ENCODE assay signal across 16 cellular contexts in the genomic region with DNA sequence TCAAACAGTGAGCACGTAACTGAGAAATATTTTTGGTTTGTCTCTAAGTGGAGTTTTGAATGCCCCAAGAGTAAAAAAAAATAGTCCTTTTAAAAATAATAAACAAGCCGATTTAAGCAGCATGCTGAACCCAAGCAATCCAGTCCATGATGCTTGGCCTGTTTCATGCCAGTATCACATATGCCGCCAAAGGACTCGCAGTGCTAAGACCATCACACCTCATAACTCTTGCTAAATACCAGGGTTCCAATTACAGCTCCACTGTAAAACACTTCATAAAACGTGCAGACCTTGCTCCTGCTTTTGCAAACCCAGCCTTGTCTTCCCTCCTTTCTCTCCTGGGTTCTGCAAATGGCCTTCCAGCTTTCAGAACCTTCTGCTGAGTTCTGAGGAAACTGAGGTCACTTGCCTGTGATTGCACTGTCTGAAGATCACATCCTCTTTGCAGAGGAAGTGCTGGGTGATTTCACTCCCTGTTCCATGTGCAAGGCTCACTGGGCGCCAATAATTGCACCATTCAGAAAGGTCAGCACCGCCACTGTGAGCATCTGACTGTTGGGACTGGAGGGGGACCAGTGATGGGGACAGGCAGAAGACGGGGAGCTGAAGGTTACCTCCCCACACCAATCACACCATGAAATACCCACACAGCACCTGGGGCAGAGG.
A peak's percentile ranks its signal among the peaks of the same experiment; 100 is the strongest.
DNase-seq lines count a peak whose midpoint lies in the region; ATAC-seq and TF ChIP-seq lines count a peak whose summit lies in the region.
"Had no signal": no experiment of that assay in that cellular context is flagged by ENCODE, and none has a peak within 500 bp of the region (broad histone marks: within the 10 kb centered on the region; RNA-seq: fewer than 3 reads in every experiment).

No MANE protein-coding gene starts in this region.

- TF ChIP-seq POLR2A in breast epithelium (IDR thresholded peaks at IDR 0.05): no peak

- intact Hi-C loops in mammary epithelial cell (cut with micrococcal nuclease): no loop called here
- intact Hi-C loops in breast epithelium (cut with DNase I; ENCODE audit: low total_unique reads): no loop called here

- no peaks in the 10 kb centered on the region for H3K36me3 Mint-ChIP-seq in stimulated activated memory B cell treated with anti-CD40 and anti-IgM and Interleukin-4, amounts not matched to agents 10 μg/mL and 1 μg/mL and 100 μg/mL, for 72 hours
- H3K36me3 Mint-ChIP-seq: activated naive CD8-positive, alpha-beta T cell had no signal

- no peaks in the 10 kb centered on the region for H3K27me3 ChIP-seq in mammary epithelial cell (ENCODE audit: insufficient read depth, low read length)
- no peaks in the 10 kb centered on the region for H3K27me3 ChIP-seq in breast epithelium
- H3K27me3 ChIP-seq: SJCRH30, tibial nerve had no signal

- no peak overlapping the region for H3K9ac ChIP-seq in mammary epithelial cell (ENCODE audit: insufficient read depth, low read length)

- no peak overlapping the region for H3K27ac Mint-ChIP-seq in stimulated activated memory B cell treated with anti-CD40 and anti-IgM and Interleukin-4, amounts not matched to agents 10 μg/mL and 1 μg/mL and 100 μg/mL, for 72 hours
- H3K27ac Mint-ChIP-seq: activated naive CD8-positive, alpha-beta T cell; endodermal cell had no signal

- DNase-seq in mammary epithelial cell (no peak), breast epithelium (ENCODE audit: low spot score in 2 of 2) (no peak), NOMO-1 treated with DMSO at 0.1 percent for 48 hours (lab: John Stamatoyannopoulos, UW; ENCODE audit: unreplicated experiment) (peak; percentile 45), islet precursor cell (peak; percentile 58), NCI-H187 treated with DMSO at 0.1 percent for 48 hours (lab: John Stamatoyannopoulos, UW) (no peak)
- DNase-seq: endodermal cell; KG1; NCI-H187; NCI-H526; SJCRH30; stimulated activated CD4-positive, alpha-beta T cell treated with anti-CD3 and anti-CD28 coated beads, Interleukin-1b, Interleukin-23, amount 100 ng/mL, for 48 hours had no signal

- TSS peak; percentile 66 for BruUV-seq in mammary epithelial cell (replicated peaks; lab: Mats Ljungman, UMichigan)

- H3K9me3 Mint-ChIP-seq in stimulated activated memory B cell treated with anti-CD40 and anti-IgM and Interleukin-4, amounts not matched to agents 10 μg/mL and 1 μg/mL and 100 μg/mL, for 72 hours: no peaks in the 10 kb centered on the region
- H3K9me3 Mint-ChIP-seq: endodermal cell had no signal

- H3K4me3 ChIP-seq in mammary epithelial cell (replicated peaks in 1 of 3; ENCODE audit: insufficient read depth in 1 of 3, low read depth in 2 of 3, low read length in 3 of 3) (no peak overlapping the region), breast epithelium (no peak overlapping the region)
- H3K4me3 ChIP-seq: SJCRH30, tibial nerve had no signal

- H3K27ac ChIP-seq in mammary epithelial cell (ENCODE audit: insufficient read depth, low read depth, low read length): no peak overlapping the region
- H3K27ac ChIP-seq in breast epithelium: no peak overlapping the region
- H3K27ac ChIP-seq: SJCRH30, tibial nerve had no signal

- peak; percentile 81 for ATAC-seq in stimulated activated memory B cell treated with anti-CD40 and anti-IgM and Interleukin-4, amounts not matched to agents 10 μg/mL and 1 μg/mL and 100 μg/mL, for 72 hours
- ATAC-seq in HG03457 (IDR thresholded peaks at IDR 0.05; ENCODE audit: unreplicated experiment) (no peak), GM19467 (IDR thresholded peaks at IDR 0.05; ENCODE audit: unreplicated experiment) (no peak)

- H3K27me3 Mint-ChIP-seq in stimulated activated memory B cell treated with anti-CD40 and anti-IgM and Interleukin-4, amounts not matched to agents 10 μg/mL and 1 μg/mL and 100 μg/mL, for 72 hours: no peaks in the 10 kb centered on the region
- H3K27me3 Mint-ChIP-seq: activated naive CD8-positive, alpha-beta T cell had no signal

- CTCF ChIA-PET in mammary epithelial cell (lab: Charles Lee; ENCODE audit: low non-redundant PET): no interaction called here

- H3K4me2 ChIP-seq in mammary epithelial cell (ENCODE audit: insufficient read depth, low read depth, low read length): no peak overlapping the region

- no peaks in the 10 kb centered on the region for H3K9me3 ChIP-seq in mammary epithelial cell (replicated peaks; ENCODE audit: insufficient read depth, low read length)
- H3K9me3 ChIP-seq in breast epithelium: no peaks in the 10 kb centered on the region
- H3K9me3 ChIP-seq: SJCRH30, tibial nerve had no signal

- WGBS in mammary epithelial cell (ENCODE audit: low coverage, missing lambda C conversion rate): 90% methylated on average over 8 of the region's 8 CpGs

- no peaks in the 10 kb centered on the region for H3K36me3 ChIP-seq in mammary epithelial cell (ENCODE audit: insufficient read depth, low read length)
- no peaks in the 10 kb centered on the region for H3K36me3 ChIP-seq in breast epithelium
- H3K36me3 ChIP-seq: SJCRH30, tibial nerve had no signal

- peaks cover 25% of the 10 kb centered on the region for H3K4me1 Mint-ChIP-seq in stimulated activated memory B cell treated with anti-CD40 and anti-IgM and Interleukin-4, amounts not matched to agents 10 μg/mL and 1 μg/mL and 100 μg/mL, for 72 hours
- H3K4me1 Mint-ChIP-seq: endodermal cell had no signal

- no peaks in the 10 kb centered on the region for H3K79me2 ChIP-seq in mammary epithelial cell (ENCODE audit: insufficient read depth, low read length)

- in situ Hi-C loops in mammary epithelial cell (cut with MboI; ENCODE audit: low sequenced_read_pairs in 2 of 2): no loop called here

- H3K4me3 Mint-ChIP-seq in stimulated activated memory B cell treated with anti-CD40 and anti-IgM and Interleukin-4, amounts not matched to agents 10 μg/mL and 1 μg/mL and 100 μg/mL, for 72 hours: no peak overlapping the region
- H3K4me3 Mint-ChIP-seq: activated naive CD8-positive, alpha-beta T cell; endodermal cell had no signal

- dilution Hi-C loops in mammary epithelial cell (cut with HindIII; ENCODE audit: low sequenced_read_pairs): no loop called here

- H2AFZ ChIP-seq in mammary epithelial cell (ENCODE audit: low read depth, low read length): no peak overlapping the region

- peaks cover 4% of the 10 kb centered on the region for H3K4me1 ChIP-seq in mammary epithelial cell (ENCODE audit: insufficient read depth, low read length)
- peaks cover 0 to 7% of the 10 kb centered on the region in 2 donors for H3K4me1 ChIP-seq in breast epithelium
- H3K4me1 ChIP-seq: SJCRH30 had no signal

- TF ChIP-seq CTCF in mammary epithelial cell (conservative IDR thresholded peaks at IDR 0.05 in 1 of 2, IDR thresholded peaks at IDR 0.05 in 1 of 2; ENCODE audit: extremely low read depth in 1 of 2, insufficient read depth in 1 of 2, low read depth in 1 of 2, low read length in 2 of 2): no peak
- TF ChIP-seq CTCF in breast epithelium (IDR thresholded peaks at IDR 0.05): no peak

- no peaks in the 10 kb centered on the region for H4K20me1 ChIP-seq in mammary epithelial cell (ENCODE audit: insufficient read depth, low read length)

Comparison
In these comparisons a context has a peak if more than half of its experiments do, and no peak if none do; other contexts are left out.
1. DNase-seq: peak in NOMO-1 treated with DMSO at 0.1 percent for 48 hours (single experiment) and islet precursor cell (single experiment); none in mammary epithelial cell (single experiment), breast epithelium (0 of 2) and NCI-H187 treated with DMSO at 0.1 percent for 48 hours (single experiment).